8 cellular contexts compared by ENCODE assay signal in the genomic region with DNA sequence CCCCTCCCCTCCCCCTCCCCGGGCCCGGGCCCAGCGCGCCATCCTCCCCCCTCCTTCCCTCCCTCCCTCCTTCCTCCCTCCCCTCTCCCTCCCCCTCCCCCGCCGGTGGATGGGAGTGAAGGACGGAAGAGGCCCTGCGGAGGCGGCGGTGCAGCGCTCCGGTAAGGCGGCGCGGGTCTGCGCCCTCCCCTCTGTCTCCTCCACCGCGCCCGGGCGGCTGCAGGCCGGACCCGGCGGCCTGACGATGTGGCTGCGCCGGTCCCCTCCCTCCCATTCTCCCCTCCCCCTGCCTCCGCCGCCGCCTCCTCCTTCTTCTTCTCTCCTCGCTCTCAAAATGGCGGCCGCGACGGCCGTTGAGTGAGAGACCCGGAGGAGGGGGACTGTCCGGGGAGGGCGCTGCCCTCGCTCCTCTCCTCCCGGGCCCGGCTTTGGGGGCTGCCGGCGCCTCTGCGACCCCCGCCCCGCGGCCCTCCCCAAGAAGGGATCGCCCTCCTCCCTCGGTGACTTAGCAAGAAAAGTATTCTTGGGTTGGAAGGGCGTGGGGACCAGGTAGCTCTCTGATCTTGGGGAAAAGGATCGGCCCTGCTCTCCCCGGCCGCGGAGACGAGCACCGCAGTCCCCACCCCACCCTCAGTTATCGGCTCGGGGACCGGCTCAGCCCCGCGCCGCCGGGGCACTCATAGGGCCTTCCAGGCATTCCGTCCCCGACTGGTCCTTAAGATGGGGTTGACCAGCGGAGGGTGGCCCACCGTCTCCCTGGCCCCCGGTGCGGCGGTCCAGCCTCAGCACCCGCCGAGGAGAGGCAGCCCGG. TPM values are rescaled to one million over a fixed set of nuclear protein-coding genes. Genes with fewer than 3 reads are reported as not detected.
DNase-seq lines count a peak whose midpoint lies in the region; ATAC-seq, FAIRE-seq and TF ChIP-seq lines count a peak whose summit lies in the region.

No MANE protein-coding gene starts in this region.

- peak; percentile 47 for DNase-seq in DMS79 (lab: John Stamatoyannopoulos, UW)
- peak; percentile 52 for DNase-seq in HuH-7.5 (ENCODE audit: low spot score)
- DNase-seq in SJSA1 (ENCODE audit: low read depth in 1 of 2, low spot score in 2 of 2) = peak; percentile 66 to 84
- DNase-seq in activated naive CD4-positive, alpha-beta T cell treated with Interleukin-2 at 50 U/mL for 16 hours = peak; percentile 84
- DNase-seq in frontal cortex (ENCODE audit: low spot score in 2 of 2) = peak; percentile 69 to 83
- peak; percentile 75 for DNase-seq in superior temporal gyrus (ENCODE audit: extremely low spot score)

- no peak for FAIRE-seq in frontal cortex (lab: Jason Lieb, UNC)

- H3K27ac ChIP-seq in SJSA1 (peak overlapping the region; percentile 97), neutrophil (peak overlapping the region; percentile 99)

- peaks cover 11% of the 10 kb centered on the region for H3K36me3 ChIP-seq in SJSA1
- no peaks in the 10 kb centered on the region for H3K36me3 ChIP-seq in neutrophil

- H3K9me3 ChIP-seq in SJSA1 (replicated peaks) = no peaks in the 10 kb centered on the region
- H3K9me3 ChIP-seq in neutrophil = no peaks in the 10 kb centered on the region

- ATAC-seq in GM21528 (IDR thresholded peaks at IDR 0.05; ENCODE audit: low FRiP score, unreplicated experiment) = peak; percentile 56

- no peak for TF ChIP-seq CTCF in neutrophil (IDR thresholded peaks at IDR 0.05)

- H3K27me3 ChIP-seq in SJSA1 (replicated peaks) (no peaks in the 10 kb centered on the region), neutrophil (peaks cover 3% of the 10 kb centered on the region)

- H3K4me1 ChIP-seq in SJSA1 (replicated peaks) = peaks cover 19% of the 10 kb centered on the region
- peaks cover 35 to 47% of the 10 kb centered on the region in 2 experiments for H3K4me1 ChIP-seq in neutrophil (ENCODE audit: control insufficient read depth in 1 of 2, insufficient read depth in 1 of 2, low read depth in 1 of 2, low read length in 1 of 2)

- H3K4me3 ChIP-seq in SJSA1 = peak overlapping the region; percentile 87
- peak overlapping the region; percentile 85 to 98 for H3K4me3 ChIP-seq in neutrophil (ENCODE audit: low read depth in 1 of 2, low read length in 1 of 2)

RNA-seq across cellular contexts. Expression of a gene that starts 0.6 kb away (rescaled TPM):
- total RNA-seq in SJSA1 (2014; rRNA removed; shearing (Covaris generic)) = 56.1 and 87.2 TPM in 2 replicates
- 281 TPM for total RNA-seq in frontal cortex

Comparison
In these comparisons a context has a peak if more than half of its experiments do, and no peak if none do; other contexts are left out.
1. Peak in every context shown above with its lines: DNase-seq, ATAC-seq, H3K4me3 ChIP-seq and H3K27ac ChIP-seq.